ENCODE assay signal across 16 cellular contexts in the genomic region with DNA sequence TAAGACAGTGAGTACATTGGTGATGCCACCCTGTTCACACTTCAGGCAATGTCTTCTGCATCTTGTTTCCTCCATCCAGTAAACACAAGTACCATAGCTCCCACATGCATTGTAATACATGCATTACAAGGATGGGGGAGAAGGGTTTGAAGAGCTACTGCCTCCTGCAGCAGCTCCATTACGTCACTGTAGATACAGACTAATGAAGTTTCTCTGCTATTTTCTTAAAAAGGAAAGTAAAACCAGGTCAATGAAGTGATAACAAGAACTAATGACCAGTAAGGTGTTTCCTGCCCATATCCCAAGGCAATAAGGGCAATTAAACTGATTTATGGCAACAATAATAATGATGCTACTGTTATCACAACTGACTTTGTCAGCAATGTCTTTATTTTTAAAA. TPM values are rescaled to one million over a fixed set of nuclear protein-coding genes. Genes with fewer than 3 reads are reported as not detected.
"Had no signal": no experiment of that assay in that cellular context is flagged by ENCODE, and none has a peak within 500 bp of the region (broad histone marks: within the 10 kb centered on the region; RNA-seq: fewer than 3 reads in every experiment).

No MANE protein-coding gene starts in this region.

- H3K4me1 ChIP-seq: colonic mucosa, psoas muscle had no signal

- DNase-seq: colonic mucosa; dermis blood vessel endothelial cell; erythroblast; foreskin melanocyte; head of caudate nucleus; hippocampal formation; left colon; mucosa of descending colon; naive thymus-derived CD8-positive, alpha-beta T cell; psoas muscle; retina; stimulated activated CD4-positive, alpha-beta T cell treated with anti-CD3 and anti-CD28 coated beads, Interleukin-2, amount 100 ng/mL, for 24 hours; stimulated activated naive CD4-positive, alpha-beta T cell; trophoblast cell had no signal

- H3K27me3 ChIP-seq: colonic mucosa, neutrophil had no signal

- H3K9me3 ChIP-seq: colonic mucosa, mucosa of descending colon, neutrophil, psoas muscle had no signal

- H3K27ac ChIP-seq: colonic mucosa, neutrophil, psoas muscle had no signal

- H3K36me3 ChIP-seq: colonic mucosa, neutrophil had no signal

- ATAC-seq: left colon; mucosa of descending colon; naive thymus-derived CD8-positive, alpha-beta T cell; psoas muscle; sciatic nerve had no signal

- H3K4me3 ChIP-seq: colonic mucosa, mucosa of descending colon, psoas muscle had no signal

RNA-seq across cellular contexts. Expression of a gene that starts 48.4 kb away (rescaled TPM):
- total RNA-seq: naive thymus-derived CD8-positive, alpha-beta T cell had no signal
